In the genomic region with DNA sequence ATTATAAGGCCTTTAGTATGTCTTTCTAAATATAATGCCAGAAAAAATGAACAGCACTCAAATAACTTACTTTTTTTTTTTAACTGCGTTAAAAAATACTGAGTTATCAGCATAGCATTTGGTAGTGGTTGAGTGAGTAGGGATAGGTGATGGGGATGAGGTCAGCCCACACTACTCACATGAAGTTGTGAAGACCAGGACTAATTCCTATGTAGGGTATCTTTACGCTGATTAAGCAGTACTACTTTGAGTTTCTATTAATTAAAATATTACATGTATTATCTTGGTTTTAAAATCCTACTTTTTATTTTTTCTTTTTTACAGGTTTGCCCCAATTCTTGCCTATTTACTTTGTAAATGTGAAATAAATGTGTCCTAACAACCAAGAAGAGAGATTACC, we compare ENCODE assay signal across 2 cellular contexts.
TF ChIP-seq lines count a peak whose summit lies in the region.

No MANE protein-coding gene starts in this region.

TF ChIP-seq in A549, 52 proteins besides CTCF, POLR2A, EP300 and RAD21:
- no peak for TF ChIP-seq ESRRA (IDR thresholded peaks at IDR 0.05; ENCODE audit: borderline replicate concordance, low read length)
- no peak for TF ChIP-seq CBX2 (IDR thresholded peaks at IDR 0.05; ENCODE audit: borderline replicate concordance, low read depth)
- peak; percentile 26 for TF ChIP-seq MAFK (IDR thresholded peaks at IDR 0.05; ENCODE audit: partially characterized antibody)
- TF ChIP-seq CHD2 (IDR thresholded peaks at IDR 0.05; ENCODE audit: low read length, partially characterized antibody): no peak
- TF ChIP-seq HOXB5 (CRISPR knock-in tag; IDR thresholded peaks at IDR 0.05): no peak
- no peak for TF ChIP-seq EHMT2 (IDR thresholded peaks at IDR 0.05; ENCODE audit: low read depth)
TF ChIP-seq in A549: peak in this region for 1.

TF ChIP-seq in K562, 482 proteins besides CTCF, POLR2A, EP300 and RAD21:
- TF ChIP-seq ZNF384 (IDR thresholded peaks at IDR 0.05; ENCODE audit: low read depth, low read length) (peak; percentile 33; the same call in 1 of the 2 replicates), MYBL2 (IDR thresholded peaks at IDR 0.05; ENCODE audit: low read depth) (no peak), MYBL2 (CRISPR knock-in tag; IDR thresholded peaks at IDR 0.05; ENCODE audit: borderline replicate concordance) (no peak), MAFF (IDR thresholded peaks at IDR 0.05; ENCODE audit: low read length) (peak; percentile 31; the same call in 1 of the 2 replicates), MAFK (IDR thresholded peaks at IDR 0.05; ENCODE audit: low read length) (0 out of 2 replicates have a peak, but pooled peaks have one; percentile 7), C11orf30 (IDR thresholded peaks at IDR 0.05; ENCODE audit: low read depth) (peak; percentile 79), ZNF316 (IDR thresholded peaks at IDR 0.05) (peak; percentile 91), MAFG (tag; conservative IDR thresholded peaks at IDR 0.05) (peak; percentile 59)
- TF ChIP-seq, protein P1, sequence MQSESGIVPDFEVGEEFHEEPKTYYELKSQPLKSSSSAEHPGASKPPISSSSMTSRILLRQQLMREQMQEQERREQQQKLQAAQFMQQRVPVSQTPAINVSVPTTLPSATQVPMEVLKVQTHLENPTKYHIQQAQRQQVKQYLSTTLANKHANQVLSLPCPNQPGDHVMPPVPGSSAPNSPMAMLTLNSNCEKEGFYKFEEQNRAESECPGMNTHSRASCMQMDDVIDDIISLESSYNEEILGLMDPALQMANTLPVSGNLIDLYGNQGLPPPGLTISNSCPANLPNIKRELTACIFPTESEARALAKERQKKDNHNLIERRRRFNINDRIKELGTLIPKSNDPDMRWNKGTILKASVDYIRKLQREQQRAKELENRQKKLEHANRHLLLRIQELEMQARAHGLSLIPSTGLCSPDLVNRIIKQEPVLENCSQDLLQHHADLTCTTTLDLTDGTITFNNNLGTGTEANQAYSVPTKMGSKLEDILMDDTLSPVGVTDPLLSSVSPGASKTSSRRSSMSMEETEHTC (IDR thresholded peaks at IDR 0.05): no peak
